Comparison of ENCODE assay signal across 8 cellular contexts in the genomic region with DNA sequence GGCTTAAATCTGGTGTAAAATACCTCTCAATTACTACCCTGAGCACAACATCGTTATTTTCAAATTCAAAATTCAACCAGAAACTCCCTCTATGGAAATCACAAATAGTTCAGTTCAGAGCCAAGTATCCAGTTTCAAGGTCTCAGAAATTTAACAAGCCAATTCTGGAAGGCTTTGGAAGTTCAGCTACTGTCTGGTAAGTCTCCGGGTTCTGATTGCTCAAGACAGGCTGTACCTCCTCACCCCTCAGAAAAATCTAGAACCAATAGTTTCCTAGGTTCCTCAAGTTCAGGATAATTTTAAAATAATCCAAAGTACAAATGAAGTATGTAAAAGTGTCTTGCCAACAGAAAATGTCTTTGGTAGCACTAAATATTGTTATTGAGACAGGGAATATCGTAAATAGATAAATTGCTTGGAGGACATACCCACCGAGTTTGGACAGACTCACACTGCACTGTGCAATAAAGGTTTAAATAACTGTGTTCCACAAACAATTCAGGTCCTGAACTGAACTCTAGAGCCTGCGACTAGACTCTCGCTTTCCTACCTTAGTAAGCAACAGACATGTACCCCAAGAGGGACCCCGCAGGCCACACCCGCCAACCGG. TPM values are rescaled to one million over a fixed set of nuclear protein-coding genes. Genes with fewer than 3 reads are reported as not detected.
A peak's percentile ranks its signal among the peaks of the same experiment; 100 is the strongest.
DNase-seq lines count a peak whose midpoint lies in the region; ATAC-seq and TF ChIP-seq lines count a peak whose summit lies in the region.

No MANE protein-coding gene starts in this region.

- no peak for TF ChIP-seq CTCF in activated B cell treated with CpG ODN at 0.5 μM for 24 hours (IDR thresholded peaks at IDR 0.05)

- H3K4me3 ChIP-seq in iPS DF 6.9 (ENCODE audit: low read length), result peak overlapping the region; percentile 98; the same call in 1 of the 2 replicates

- no peak overlapping the region for H3K27ac ChIP-seq in iPS DF 6.9 (ENCODE audit: low read length)

- ATAC-seq in activated B cell treated with CpG ODN at 0.5 μM for 24 hours (ENCODE audit: low read depth), result no peak
- no peak for ATAC-seq in stimulated activated effector memory CD8-positive, alpha-beta T cell treated with anti-CD3 and anti-CD28 coated beads, Interleukin-12 subunit alpha, Interleukin-12 subunit beta, amount 100 ng/mL, for 72 hours

- no peaks in the 10 kb centered on the region for H3K27me3 ChIP-seq in iPS DF 6.9 (ENCODE audit: control insufficient read depth, insufficient read depth, low read length)

- in situ Hi-C loops in KBM-7 (cut with MboI; ENCODE audit: low pct_unique_long_range_greater_than_20kb, low sequenced_read_pairs), result no loop called here

- POLR2A ChIA-PET in activated CD4-positive, alpha-beta T cell treated with anti-CD3 and anti-CD28 coated beads, Interleukin-2, amount 10 ng/mL, durations not matched to agents 7 days and 5 days (lab: Charles Lee), result no interaction called here
- POLR2A ChIA-PET in activated B cell treated with CpG ODN at 0.5 μM for 24 hours (lab: Charles Lee), result interaction anchor here (1.0 to 1.6 kb wide), 7 partner anchors 9 to 1135 kb away, joined by 3 to 6 read pairs (median 5); a partner anchor contains a TSS

- peaks cover 17% of the 10 kb centered on the region for H3K36me3 Mint-ChIP-seq in activated CD4-positive, alpha-beta T cell treated with anti-CD3 and anti-CD28 coated beads, Interleukin-2, amount 10 ng/mL, durations not matched to agents 7 days and 5 days (ENCODE audit: low read depth)
- peaks cover 4% of the 10 kb centered on the region for H3K36me3 Mint-ChIP-seq in activated B cell treated with CpG ODN at 0.5 μM for 24 hours (ENCODE audit: low read depth)
- peaks cover 15% of the 10 kb centered on the region for H3K36me3 Mint-ChIP-seq in stimulated activated effector memory CD8-positive, alpha-beta T cell treated with anti-CD3 and anti-CD28 coated beads, Interleukin-12 subunit alpha, Interleukin-12 subunit beta, amount 100 ng/mL, for 72 hours

- no peaks in the 10 kb centered on the region for H3K9me3 ChIP-seq in iPS DF 6.9 (ENCODE audit: control insufficient read depth, insufficient read depth, low read length)

- intact Hi-C loops in activated B cell treated with CpG ODN at 0.5 μM for 24 hours (cut with micrococcal nuclease), result loop anchor here (1.0 to 10.0 kb wide), 9 partner anchors 12 to 922 kb away; a partner anchor contains a TSS

- H3K4me1 ChIP-seq in iPS DF 6.9 (ENCODE audit: control insufficient read depth, insufficient read depth, low read length), result no peaks in the 10 kb centered on the region

- peaks cover 37% of the 10 kb centered on the region for H3K4me1 Mint-ChIP-seq in activated CD4-positive, alpha-beta T cell treated with anti-CD3 and anti-CD28 coated beads, Interleukin-2, amount 10 ng/mL, durations not matched to agents 7 days and 5 days
- peaks cover 45% of the 10 kb centered on the region for H3K4me1 Mint-ChIP-seq in activated B cell treated with CpG ODN at 0.5 μM for 24 hours
- peaks cover 42% of the 10 kb centered on the region for H3K4me1 Mint-ChIP-seq in stimulated activated effector memory CD8-positive, alpha-beta T cell treated with anti-CD3 and anti-CD28 coated beads, Interleukin-12 subunit alpha, Interleukin-12 subunit beta, amount 100 ng/mL, for 72 hours

- CTCF ChIA-PET in activated CD4-positive, alpha-beta T cell treated with anti-CD3 and anti-CD28 coated beads, Interleukin-2, amount 10 ng/mL, durations not matched to agents 7 days and 5 days (lab: Charles Lee), result interaction anchor here (1.2 to 1.5 kb wide), 2 partner anchors 10 to 15 kb away, joined by 7 to 11 read pairs; no protein-coding TSS in a partner anchor
- CTCF ChIA-PET in activated B cell treated with CpG ODN at 0.5 μM for 24 hours (lab: Charles Lee), result interaction anchor here (1.3 kb wide), 1 partner anchor 37 kb away, joined by 3 read pairs; no protein-coding TSS in a partner anchor

- WGBS in iPS DF 6.9 (ENCODE audit: insufficient coverage, insufficient read length), result no CpG with 5 or more reads among the region's 9 CpGs

- H3K27ac Mint-ChIP-seq in activated CD4-positive, alpha-beta T cell treated with anti-CD3 and anti-CD28 coated beads, Interleukin-2, amount 10 ng/mL, durations not matched to agents 7 days and 5 days, result peak overlapping the region; percentile 99
- peak overlapping the region; percentile 94 for H3K27ac Mint-ChIP-seq in activated B cell treated with CpG ODN at 0.5 μM for 24 hours
- H3K27ac Mint-ChIP-seq in stimulated activated effector memory CD8-positive, alpha-beta T cell treated with anti-CD3 and anti-CD28 coated beads, Interleukin-12 subunit alpha, Interleukin-12 subunit beta, amount 100 ng/mL, for 72 hours, result peak overlapping the region; percentile 99

- H3K27me3 Mint-ChIP-seq in activated CD4-positive, alpha-beta T cell treated with anti-CD3 and anti-CD28 coated beads, Interleukin-2, amount 10 ng/mL, durations not matched to agents 7 days and 5 days, result peaks cover 15% of the 10 kb centered on the region
- no peaks in the 10 kb centered on the region for H3K27me3 Mint-ChIP-seq in activated B cell treated with CpG ODN at 0.5 μM for 24 hours

- peak overlapping the region; percentile 99 for H3K4me3 Mint-ChIP-seq in activated CD4-positive, alpha-beta T cell treated with anti-CD3 and anti-CD28 coated beads, Interleukin-2, amount 10 ng/mL, durations not matched to agents 7 days and 5 days
- peak overlapping the region; percentile 99 for H3K4me3 Mint-ChIP-seq in activated B cell treated with CpG ODN at 0.5 μM for 24 hours
- H3K4me3 Mint-ChIP-seq in stimulated activated effector memory CD8-positive, alpha-beta T cell treated with anti-CD3 and anti-CD28 coated beads, Interleukin-12 subunit alpha, Interleukin-12 subunit beta, amount 100 ng/mL, for 72 hours, result peak overlapping the region; percentile 98

- no peak for DNase-seq in activated CD4-positive, alpha-beta T cell treated with anti-CD3 and anti-CD28 coated beads, Interleukin-2, amount 10 ng/mL, durations not matched to agents 7 days and 5 days
- DNase-seq in activated CD4-positive, alpha-beta T cell treated with anti-CD3 and anti-CD28 coated beads, Interleukin-2, amount 50 U/mL, for 48 hours, result no peak
- no peak for DNase-seq in activated B cell treated with CpG ODN at 0.5 μM for 24 hours
- no peak for DNase-seq in iPS DF 6.9 (ENCODE audit: low read depth, low spot score)
- DNase-seq in stimulated activated effector memory CD8-positive, alpha-beta T cell treated with anti-CD3 and anti-CD28 coated beads, Interleukin-12 subunit alpha, Interleukin-12 subunit beta, amount 100 ng/mL, for 72 hours (ENCODE audit: low spot score in 2 of 2), result no peak
- no peak for DNase-seq in foreskin melanocyte
- no peak for DNase-seq in ureter (ENCODE audit: low spot score)
- no peak for DNase-seq in KBM-7

- H3K36me3 ChIP-seq in iPS DF 6.9 (ENCODE audit: control insufficient read depth, insufficient read depth, low read length), result no peaks in the 10 kb centered on the region

- no peaks in the 10 kb centered on the region for H3K9me3 Mint-ChIP-seq in activated CD4-positive, alpha-beta T cell treated with anti-CD3 and anti-CD28 coated beads, Interleukin-2, amount 10 ng/mL, durations not matched to agents 7 days and 5 days
- no peaks in the 10 kb centered on the region for H3K9me3 Mint-ChIP-seq in activated B cell treated with CpG ODN at 0.5 μM for 24 hours
- H3K9me3 Mint-ChIP-seq in stimulated activated effector memory CD8-positive, alpha-beta T cell treated with anti-CD3 and anti-CD28 coated beads, Interleukin-12 subunit alpha, Interleukin-12 subunit beta, amount 100 ng/mL, for 72 hours, result no peaks in the 10 kb centered on the region

RNA-seq across cellular contexts. Expression of a gene that starts 0.7 kb away (rescaled TPM):
- 10 to 100 TPM; 27.4 to 29.3 TPM for total RNA-seq in activated CD4-positive, alpha-beta T cell treated with anti-CD3 and anti-CD28 coated beads, Interleukin-2, amount 10 ng/mL, durations not matched to agents 7 days and 5 days
- total RNA-seq in activated B cell treated with CpG ODN at 0.5 μM for 24 hours, result 29.7 and 30.3 TPM in 2 replicates
- total RNA-seq in ureter, result 45.0 TPM

RNA-seq across cellular contexts. Expression of a gene that starts 35.7 kb away (rescaled TPM):
- total RNA-seq in activated CD4-positive, alpha-beta T cell treated with anti-CD3 and anti-CD28 coated beads, Interleukin-2, amount 10 ng/mL, durations not matched to agents 7 days and 5 days, result 10 to 100 TPM; 41.1 to 46.8 TPM
- total RNA-seq in activated B cell treated with CpG ODN at 0.5 μM for 24 hours, result 32.3 and 33.6 TPM in 2 replicates
- 107 TPM for total RNA-seq in ureter
